Comparison of ENCODE assay signal across 8 cellular contexts in the genomic region with DNA sequence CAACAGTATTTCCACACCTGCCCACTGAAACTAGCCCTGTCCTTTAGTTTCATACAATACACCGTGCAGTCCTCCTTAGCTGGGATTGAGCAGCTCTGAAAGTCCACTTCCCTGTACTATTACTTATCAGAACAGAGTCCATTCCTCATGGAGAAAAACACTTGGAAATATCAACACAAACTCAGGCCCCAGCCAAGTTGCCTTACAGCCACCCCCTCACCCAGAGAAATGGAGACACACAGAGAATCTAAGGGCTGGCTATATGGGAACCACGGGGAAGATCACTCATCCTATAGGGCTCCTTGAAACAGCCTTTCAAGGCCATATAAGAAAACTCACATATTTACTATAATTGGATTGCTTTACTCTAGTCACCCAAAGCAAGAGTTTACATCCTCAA.
DNase-seq lines count a peak whose midpoint lies in the region; TF ChIP-seq lines count a peak whose summit lies in the region.
"Had no signal": no experiment of that assay in that cellular context is flagged by ENCODE, and none has a peak within 500 bp of the region (broad histone marks: within the 10 kb centered on the region; RNA-seq: fewer than 3 reads in every experiment).

No MANE protein-coding gene starts in this region.

- no peaks in the 10 kb centered on the region for H3K9me3 ChIP-seq in OCI-LY1 (ENCODE audit: low read length)
- H3K9me3 ChIP-seq in mucosa of stomach (ENCODE audit: control insufficient read depth, low read length): no peaks in the 10 kb centered on the region
- H3K9me3 ChIP-seq in tibial artery: no peaks in the 10 kb centered on the region

- no peak overlapping the region for H2AFZ ChIP-seq in OCI-LY1 (ENCODE audit: low read length)

- TF ChIP-seq CTCF in OCI-LY1 (IDR thresholded peaks at IDR 0.05; ENCODE audit: low read length) (no peak), coronary artery (IDR thresholded peaks at IDR 0.05) (no peak), tibial artery (IDR thresholded peaks at IDR 0.05) (no peak)

- H3K4me1 ChIP-seq in OCI-LY1 (ENCODE audit: insufficient read depth, low read length, severe bottlenecking): peaks cover 41% of the 10 kb centered on the region
- peaks cover 60% of the 10 kb centered on the region for H3K4me1 ChIP-seq in mucosa of stomach (ENCODE audit: control insufficient read depth, insufficient read depth, low read length)
- peaks cover 0 to 73% (median 61%) of the 10 kb centered on the region in 4 donors for H3K4me1 ChIP-seq in tibial artery

- intact Hi-C loops in tibial artery (cut with DNase I; ENCODE audit: low total_unique reads): loop anchor here (2.0 kb wide), 2 partner anchors 65 to 95 kb away; a partner anchor contains a TSS

- H3K9me2 ChIP-seq in OCI-LY1 (ENCODE audit: low read depth, low read length): no peaks in the 10 kb centered on the region

- DNase-seq in coronary artery (ENCODE audit: low spot score) (no peak), tibial artery (no peak), NCI-H446 (lab: John Stamatoyannopoulos, UW) (no peak), NCI-H2227 treated with DMSO at 0.1 percent for 48 hours (lab: John Stamatoyannopoulos, UW) (no peak)
- DNase-seq in stimulated activated CD4-positive, alpha-beta T cell treated with anti-CD3 and anti-CD28 coated beads, Interleukin-2, amount 100 ng/mL, for 24 hours: no peak
- DNase-seq: stimulated activated CD4-positive, alpha-beta T cell treated with anti-CD3 and anti-CD28 coated beads, Interleukin-12 subunit alpha, Interleukin-12 subunit beta, amount 100 ng/mL, for 4 hours had no signal

- H3K9ac ChIP-seq in OCI-LY1 (ENCODE audit: low read length): no peak overlapping the region
- peak overlapping the region; percentile 77 for H3K9ac ChIP-seq in mucosa of stomach (ENCODE audit: low read length)

- no peaks in the 10 kb centered on the region for H4K20me1 ChIP-seq in OCI-LY1 (ENCODE audit: insufficient read depth, low read length)

- H3K27ac ChIP-seq in OCI-LY1 (ENCODE audit: low read depth, low read length, poor library complexity, severe bottlenecking) (no peak overlapping the region), coronary artery (peak overlapping the region; percentile 99), tibial artery (peak overlapping the region; percentile 98 to 99)

- no peaks in the 10 kb centered on the region for H3K36me3 ChIP-seq in OCI-LY1 (ENCODE audit: insufficient read depth, low read length)
- no peaks in the 10 kb centered on the region for H3K36me3 ChIP-seq in mucosa of stomach (ENCODE audit: control insufficient read depth, insufficient read depth, low read length)
- H3K36me3 ChIP-seq in tibial artery: no peaks in the 10 kb centered on the region

- peak overlapping the region; percentile 88; the same call in 1 of the 2 replicates for H3K4me2 ChIP-seq in OCI-LY1 (ENCODE audit: low read length)

- H3K4me3 ChIP-seq in OCI-LY1 (ENCODE audit: low read depth, low read length, poor library complexity, severe bottlenecking): no peak overlapping the region
- H3K4me3 ChIP-seq in coronary artery: peak overlapping the region; percentile 96
- peak overlapping the region; percentile 31 for H3K4me3 ChIP-seq in mucosa of stomach (ENCODE audit: low read length)
- H3K4me3 ChIP-seq in tibial artery: peak overlapping the region; percentile 88 to 89

- H3K27me3 ChIP-seq in OCI-LY1 (ENCODE audit: insufficient read depth, low read length): no peaks in the 10 kb centered on the region
- H3K27me3 ChIP-seq in mucosa of stomach (ENCODE audit: control insufficient read depth, insufficient read depth, low read length): no peaks in the 10 kb centered on the region
- no peaks in the 10 kb centered on the region for H3K27me3 ChIP-seq in tibial artery

- no peaks in the 10 kb centered on the region for H3K79me2 ChIP-seq in OCI-LY1 (ENCODE audit: insufficient read depth, low read length)

- H3F3A ChIP-seq in OCI-LY1 (ENCODE audit: insufficient read depth, low read length): no peaks in the 10 kb centered on the region
